ENCODE assay signal across 8 cellular contexts in the genomic region with DNA sequence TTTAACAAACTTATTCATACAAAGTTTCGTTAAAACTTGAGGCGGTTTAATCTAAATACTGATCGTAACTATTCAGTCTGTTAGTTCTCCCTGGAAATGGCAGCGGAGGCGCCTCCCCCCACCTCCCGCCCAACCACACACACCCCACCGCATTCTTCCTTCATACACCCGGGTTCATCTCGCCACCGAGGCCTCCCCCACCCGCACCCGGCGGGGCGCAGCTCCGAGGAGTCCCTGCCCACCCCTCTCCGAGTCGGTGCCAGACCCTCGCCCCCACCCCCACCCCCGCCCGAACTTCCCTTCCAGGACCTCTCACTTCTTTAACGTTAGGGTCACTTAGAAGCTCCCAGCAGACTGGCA. TPM values are rescaled to one million over a fixed set of nuclear protein-coding genes. Genes with fewer than 3 reads are reported as not detected.
DNase-seq lines count a peak whose midpoint lies in the region; ATAC-seq and TF ChIP-seq lines count a peak whose summit lies in the region.

No MANE protein-coding gene starts in this region.

- WGBS in ectodermal cell, 2 experiments: 0% methylated on average over 18 to 21 of the region's 21 CpGs

- no TSS peak for BruUV-seq in Panc1 (replicated peaks; lab: Mats Ljungman, UMichigan)

- TF ChIP-seq CTCF in Panc1 (IDR thresholded peaks at IDR 0.05): no peak

- H3K27ac ChIP-seq in Panc1 (ENCODE audit: low read length) (peak overlapping the region; percentile 75), ectodermal cell (ENCODE audit: insufficient read depth, low read depth, low read length, poor library complexity, severe bottlenecking) (peak overlapping the region; percentile 87)

- H3K4me1 ChIP-seq in Panc1 (ENCODE audit: control insufficient read depth, insufficient read depth, low read length): peaks cover 27% of the 10 kb centered on the region
- H3K4me1 ChIP-seq in ectodermal cell (ENCODE audit: control insufficient read depth, insufficient read depth, low read length): peaks cover 14% of the 10 kb centered on the region
- peaks cover 48% of the 10 kb centered on the region for H3K4me1 ChIP-seq in mononuclear cell (ENCODE audit: insufficient read depth, low read length)

- H3K9me3 ChIP-seq in Panc1 (ENCODE audit: control insufficient read depth, insufficient read depth, low read depth, low read length): no peaks in the 10 kb centered on the region
- no peaks in the 10 kb centered on the region for H3K9me3 ChIP-seq in ectodermal cell (ENCODE audit: control insufficient read depth, low read length)
- H3K9me3 ChIP-seq in mononuclear cell (ENCODE audit: low read depth, low read length): no peaks in the 10 kb centered on the region

- in situ Hi-C loops in Panc1 (cut with HindIII; ENCODE audit: low pct_unique_long_range_greater_than_20kb, low sequenced_read_pairs): no loop called here

- peak in 5 of 6 experiments; percentile 8 to 32 (median 11) for DNase-seq in stimulated activated naive CD4-positive, alpha-beta T cell (lab: John Stamatoyannopoulos, UW)
- no peak for DNase-seq in stimulated activated naive CD4-positive, alpha-beta T cell treated with Interleukin-2 at 50 U/mL for 16 hours (lab: John Stamatoyannopoulos, UW)
- no peak for DNase-seq in Panc1 (ENCODE audit: low read depth, low spot score)

- H3K36me3 ChIP-seq in Panc1 (ENCODE audit: control insufficient read depth, insufficient read depth, low read length) (no peaks in the 10 kb centered on the region; the same call in 1 of the 2 replicates), ectodermal cell (ENCODE audit: control insufficient read depth, insufficient read depth, low read length) (no peaks in the 10 kb centered on the region)

- intact Hi-C loops in Panc1 (cut with micrococcal nuclease; ENCODE audit: unreplicated experiment): loop anchor here (5.0 to 10.0 kb wide), 2 partner anchors 97 to 191 kb away; no protein-coding TSS in a partner anchor

- POLR2A ChIA-PET in Panc1 (lab: Charles Lee): no interaction called here

- H3K27me3 ChIP-seq in Panc1 (ENCODE audit: control insufficient read depth, insufficient read depth, low read length) (peaks cover 7% of the 10 kb centered on the region), ectodermal cell (ENCODE audit: control insufficient read depth, insufficient read depth, low read length, poor library complexity, severe bottlenecking) (no peaks in the 10 kb centered on the region), mononuclear cell (ENCODE audit: insufficient read depth, low read length) (no peaks in the 10 kb centered on the region)

- ATAC-seq in Panc1: no peak
- ATAC-seq in GM21528 (IDR thresholded peaks at IDR 0.05; ENCODE audit: low FRiP score, unreplicated experiment): no peak
- ATAC-seq in GM18517 (IDR thresholded peaks at IDR 0.05; ENCODE audit: unreplicated experiment): no peak
- no peak for ATAC-seq in HG03520 (IDR thresholded peaks at IDR 0.05; ENCODE audit: unreplicated experiment)

- CTCF ChIA-PET in Panc1 (lab: Charles Lee): no interaction called here

- H3K4me3 ChIP-seq in Panc1 (ENCODE audit: low read depth in 2 of 2, low read length in 2 of 2) (peak overlapping the region; percentile 62 to 97), ectodermal cell (ENCODE audit: insufficient read depth, low read depth, low read length) (peak overlapping the region; percentile 54), mononuclear cell (ENCODE audit: low read length) (peak overlapping the region; percentile 66)

RNA-seq across cellular contexts. Expression of gene ZNF516, which starts 0.9 kb away (rescaled TPM):
- 28.6 TPM for total RNA-seq in Panc1 (2021; ENCODE audit: unreplicated experiment)
- 11.7 TPM for polyA plus RNA-seq in Panc1 (2012; ENCODE audit: insufficient read length)
- 58.9 TPM for polyA plus RNA-seq in ectodermal cell (2013, experiment 1 of 4)
- 68.7 TPM for polyA plus RNA-seq in ectodermal cell (2013, experiment 2 of 4)
- polyA plus RNA-seq in ectodermal cell (2013, experiment 3 of 4): 48.2 TPM
- 67.1 TPM for polyA plus RNA-seq in ectodermal cell (2013, experiment 4 of 4)
- 27.7 TPM for total RNA-seq in mononuclear cell

Comparison
In these comparisons a context has a peak if more than half of its experiments do, and no peak if none do; other contexts are left out.
1. DNase-seq: peak in stimulated activated naive CD4-positive, alpha-beta T cell (5 of 6); none in stimulated activated naive CD4-positive, alpha-beta T cell treated with Interleukin-2 at 50 U/mL for 16 hours (single experiment) and Panc1 (single experiment).
2. Peak in every context shown above with its lines, with median percentiles within 50 percentile points of each other: H3K4me3 ChIP-seq.